8 cellular contexts compared by ENCODE assay signal in genomic region chr6:26421259-26422144, GRCh38. TPM values are rescaled to one million over a fixed set of nuclear protein-coding genes. Genes with fewer than 3 reads are reported as not detected.
DNase-seq lines count a peak whose midpoint lies in the region; ATAC-seq lines count a peak whose summit lies in the region.

No MANE protein-coding gene starts in this region.

- peak overlapping the region; percentile 65 for H3K27ac ChIP-seq in CD4-positive, alpha-beta memory T cell (ENCODE audit: low read depth, low read length)

- intact Hi-C loops in CD4-positive, alpha-beta memory T cell (cut with micrococcal nuclease): loop anchor here (1.0 to 2.0 kb wide), 4 partner anchors 19 to 53 kb away; partner anchors contain the start of genes BTN2A1, BTN3A1 and BTN3A3

- peak overlapping the region; percentile 86 to 97 for H3K4me3 ChIP-seq in CD4-positive, alpha-beta memory T cell (ENCODE audit: low read length in 2 of 2)

- peaks cover 0 to 16% (median 9%) of the 10 kb centered on the region in 8 donors for H3K9me3 Mint-ChIP-seq in CD4-positive, alpha-beta memory T cell

- no peaks in the 10 kb centered on the region for H3K27me3 ChIP-seq in CD4-positive, alpha-beta memory T cell (ENCODE audit: insufficient read depth, low read length)

- no peaks in the 10 kb centered on the region for H3K36me3 ChIP-seq in CD4-positive, alpha-beta memory T cell (ENCODE audit: insufficient read depth, low read length)

- H3K4me1 ChIP-seq in CD4-positive, alpha-beta memory T cell (ENCODE audit: insufficient read depth, low read length): peaks cover 10% of the 10 kb centered on the region

- no peaks in the 10 kb centered on the region for H3K27me3 Mint-ChIP-seq in CD4-positive, alpha-beta memory T cell

- no peaks in the 10 kb centered on the region for H3K9me3 ChIP-seq in CD4-positive, alpha-beta memory T cell (ENCODE audit: control insufficient read depth in 1 of 2, low read length in 2 of 2)

- CTCF ChIA-PET in CD4-positive, alpha-beta memory T cell (lab: Charles Lee; ENCODE audit: partially characterized antibody): interaction anchor here (0.7 to 1.3 kb wide), 2 partner anchors 25 to 35 kb away, joined by 3 to 5 read pairs; no protein-coding TSS in a partner anchor

- ATAC-seq in GM19351 (IDR thresholded peaks at IDR 0.05; ENCODE audit: unreplicated experiment): peak; percentile 95
- ATAC-seq in HG03442 (IDR thresholded peaks at IDR 0.05; ENCODE audit: unreplicated experiment): peak; percentile 83

- no peak overlapping the region for H3K4me3 Mint-ChIP-seq in CD4-positive, alpha-beta memory T cell

- peaks cover 2 to 12% (median 5%) of the 10 kb centered on the region in 4 donors for H3K4me1 Mint-ChIP-seq in CD4-positive, alpha-beta memory T cell

- peaks cover 5 to 10% of the 10 kb centered on the region in 2 donors for H3K36me3 Mint-ChIP-seq in CD4-positive, alpha-beta memory T cell

- peak overlapping the region in 1 of 7 donors; percentile 90 for H3K27ac Mint-ChIP-seq in CD4-positive, alpha-beta memory T cell

- peak; percentile 63 to 69 (median 67) for DNase-seq in CD4-positive, alpha-beta memory T cell
- peak; percentile 70 for DNase-seq in NCI-H524 treated with DMSO at 0.1 percent for 48 hours (lab: John Stamatoyannopoulos, UW)
- peak; percentile 53 for DNase-seq in activated CD4-positive, alpha-beta T cell treated with anti-CD3 and anti-CD28 coated beads for 48 hours
- DNase-seq in ecto neural progenitor cell (ENCODE audit: low spot score): peak; percentile 75
- DNase-seq in left kidney (ENCODE audit: low read depth, low spot score): peak; percentile 97
- DNase-seq in stimulated activated CD4-positive, alpha-beta T cell treated with anti-CD3 and anti-CD28 coated beads, Interleukin-4, amount 100 ng/mL, for 1 hour: peak; percentile 21

- POLR2A ChIA-PET in CD4-positive, alpha-beta memory T cell (lab: Charles Lee; ENCODE audit: partially characterized antibody): interaction anchor here (0.6 to 1.1 kb wide), 4 partner anchors 39 to 116 kb away, joined by 3 to 4 read pairs (median 4); no protein-coding TSS in a partner anchor

RNA-seq across cellular contexts. Expression of gene BTN3A3, which starts 18.8 kb away (rescaled TPM):
- total RNA-seq in CD4-positive, alpha-beta memory T cell: 100 to 1,000 TPM; 211 to 215 TPM
- 10 to 100 TPM; 72.7 to 72.9 TPM for polyA plus RNA-seq in CD4-positive, alpha-beta memory T cell

RNA-seq across cellular contexts. Expression of gene BTN3A1, which starts 19.4 kb away (rescaled TPM):
- 100 to 1,000 TPM; 255 to 262 TPM for total RNA-seq in CD4-positive, alpha-beta memory T cell
- 10 to 100 TPM; 50.4 to 68.0 TPM for polyA plus RNA-seq in CD4-positive, alpha-beta memory T cell

RNA-seq across cellular contexts. Expression of gene BTN2A1, which starts 36.3 kb away (rescaled TPM):
- total RNA-seq in CD4-positive, alpha-beta memory T cell: 10 to 100 TPM; 57.0 to 62.8 TPM
- polyA plus RNA-seq in CD4-positive, alpha-beta memory T cell: 10 to 100 TPM; 10.9 to 15.9 TPM

RNA-seq across cellular contexts. Expression of gene BTN2A2, which starts 38.6 kb away (rescaled TPM):
- total RNA-seq in CD4-positive, alpha-beta memory T cell: 10 to 100 TPM; 21.8 to 23.6 TPM
- 1 to 10 TPM; 3.3 to 4.0 TPM for polyA plus RNA-seq in CD4-positive, alpha-beta memory T cell

RNA-seq across cellular contexts. Expression of gene BTN3A2, which starts 56.5 kb away (rescaled TPM):
- 100 to 1,000 TPM; 315 to 323 TPM for total RNA-seq in CD4-positive, alpha-beta memory T cell
- polyA plus RNA-seq in CD4-positive, alpha-beta memory T cell: 100 to 1,000 TPM in 1 of 2 donors, 10 to 100 TPM in 1; 68.1 to 126 TPM

Comparison
In these comparisons a context has a peak if more than half of its experiments do, and no peak if none do; other contexts are left out.
1. Peak in every context shown above with its lines: DNase-seq, ATAC-seq, H3K4me3 ChIP-seq and H3K27ac ChIP-seq.
2. DNase-seq: peak in every context shown above with its lines; median percentile 97 in left kidney; 75 in ecto neural progenitor cell; 70 in NCI-H524 treated with DMSO at 0.1 percent for 48 hours; 67 in CD4-positive, alpha-beta memory T cell; 53 in activated CD4-positive, alpha-beta T cell treated with anti-CD3 and anti-CD28 coated beads for 48 hours; 21 in stimulated activated CD4-positive, alpha-beta T cell treated with anti-CD3 and anti-CD28 coated beads, Interleukin-4, amount 100 ng/mL, for 1 hour.